8 cellular contexts compared by ENCODE assay signal in genomic region chr6:87436435-87436834, GRCh38. TPM values are rescaled to one million over a fixed set of nuclear protein-coding genes. Genes with fewer than 3 reads are reported as not detected.
A peak's percentile ranks its signal among the peaks of the same experiment; 100 is the strongest.
DNase-seq lines count a peak whose midpoint lies in the region; ATAC-seq and TF ChIP-seq lines count a peak whose summit lies in the region.
"Had no signal": no experiment of that assay in that cellular context is flagged by ENCODE, and none has a peak within 500 bp of the region (broad histone marks: within the 10 kb centered on the region; RNA-seq: fewer than 3 reads in every experiment).

No MANE protein-coding gene starts in this region.

- no peaks in the 10 kb centered on the region for H4K20me1 ChIP-seq in hepatocyte (ENCODE audit: insufficient read depth, poor library complexity, severe bottlenecking)

- no peaks in the 10 kb centered on the region for H3K36me3 ChIP-seq in hepatocyte (replicated peaks; ENCODE audit: insufficient read depth, low read depth)

- no peak overlapping the region for H3K4me3 ChIP-seq in hepatocyte

- H3K4me2 ChIP-seq in hepatocyte, result no peak overlapping the region

- no peaks in the 10 kb centered on the region for H3K9me2 ChIP-seq in hepatocyte (replicated peaks; ENCODE audit: insufficient read depth)

- WGBS in hepatocyte (ENCODE audit: low lambda C conversion rate, missing lambda C conversion rate), result 20% methylated on average over 4 of the region's 4 CpGs

- H3K4me1 ChIP-seq in hepatocyte (ENCODE audit: insufficient read depth), result no peaks in the 10 kb centered on the region

- H3K27ac ChIP-seq in hepatocyte, result no peak overlapping the region
- H3K27ac ChIP-seq: VCaP had no signal

- no peaks in the 10 kb centered on the region for H3K79me2 ChIP-seq in hepatocyte

- DNase-seq in OCI-M1 (lab: John Stamatoyannopoulos, UW) (peak; percentile 82), hepatocyte (ENCODE audit: low spot score) (peak; percentile 84), NCI-H187 (lab: John Stamatoyannopoulos, UW) (no peak)
- DNase-seq in activated effector memory CD4-positive, alpha-beta T cell treated with anti-CD3 and anti-CD28 coated beads, Interleukin-2, amount 50 U/mL, for 16 hours, result peak; percentile 70
- DNase-seq in stimulated activated CD4-positive, alpha-beta T cell treated with anti-CD3 and anti-CD28 coated beads, Interleukin-4, amount 100 ng/mL, for 1 hour, result peak; percentile 25

- H2AFZ ChIP-seq in hepatocyte, result no peak overlapping the region

- no peaks in the 10 kb centered on the region for H3K27me3 ChIP-seq in hepatocyte

- no peaks in the 10 kb centered on the region for H3K9me3 ChIP-seq in hepatocyte (ENCODE audit: low read depth)

- TF ChIP-seq CTCF in hepatocyte (IDR thresholded peaks at IDR 0.05; ENCODE audit: poor library complexity), result no peak

- ATAC-seq in GM21825 (IDR thresholded peaks at IDR 0.05; ENCODE audit: unreplicated experiment) (peak; percentile 75), HG02840 (IDR thresholded peaks at IDR 0.05; ENCODE audit: low FRiP score, unreplicated experiment) (no peak)

RNA-seq across cellular contexts. Expression of gene CFAP206, which starts 28.7 kb away (rescaled TPM):
- total RNA-seq in hepatocyte, result 0.08 and 0.20 TPM in 2 replicates
- polyA plus RNA-seq in hepatocyte, result 0.38 TPM in 1 of 2 replicates, not detected in the other

RNA-seq across cellular contexts. Expression of gene SLC35A1, which starts 36.3 kb away (rescaled TPM):
- total RNA-seq in hepatocyte, result 26.2 and 28.3 TPM in 2 replicates
- 20.1 and 30.3 TPM in 2 replicates for polyA plus RNA-seq in hepatocyte

Comparison
In these comparisons a context has a peak if more than half of its experiments do, and no peak if none do; other contexts are left out.
1. DNase-seq: peak in OCI-M1 (single experiment), activated effector memory CD4-positive, alpha-beta T cell treated with anti-CD3 and anti-CD28 coated beads, Interleukin-2, amount 50 U/mL, for 16 hours (single experiment), hepatocyte (single experiment) and stimulated activated CD4-positive, alpha-beta T cell treated with anti-CD3 and anti-CD28 coated beads, Interleukin-4, amount 100 ng/mL, for 1 hour (single experiment); none in NCI-H187 (0 of 2).